ENCODE assay signal across 1 cellular context in genomic region chr2:216949685-216950397, GRCh38.
TF ChIP-seq lines count a peak whose summit lies in the region.

No MANE protein-coding gene starts in this region.

TF ChIP-seq in GM23338, 12 proteins besides CTCF, POLR2A, EP300 and RAD21 (continued from another document):
- TF ChIP-seq ZNF462 (CRISPR knock-in tag; IDR thresholded peaks at IDR 0.05), result no peak
- no peak for TF ChIP-seq ZNF331 (CRISPR knock-in tag; IDR thresholded peaks at IDR 0.05; ENCODE audit: low read depth)
- TF ChIP-seq REST (IDR thresholded peaks at IDR 0.05; ENCODE audit: unreplicated experiment), result no peak
- TF ChIP-seq ZNF114 (CRISPR knock-in tag; IDR thresholded peaks at IDR 0.05), result no peak
- no peak for TF ChIP-seq CREB1 (CRISPR knock-in tag; IDR thresholded peaks at IDR 0.05; ENCODE audit: low read depth)
- TF ChIP-seq ETS1 (IDR thresholded peaks at IDR 0.05), result no peak
- TF ChIP-seq EZH2phosphoT487 (IDR thresholded peaks at IDR 0.05; ENCODE audit: unreplicated experiment), result no peak
